In genomic region chr3:36911990-36912804, GRCh38 we compare ENCODE assay signal across 7 cellular contexts. TPM values are rescaled to one million over a fixed set of nuclear protein-coding genes. Genes with fewer than 3 reads are reported as not detected.
DNase-seq lines count a peak whose midpoint lies in the region; ATAC-seq, FAIRE-seq and TF ChIP-seq lines count a peak whose summit lies in the region.

No MANE protein-coding gene starts in this region.

- peak overlapping the region in 1 of 4 donors; percentile 15 for H3K4me3 ChIP-seq in transverse colon
- H3K4me3 ChIP-seq in suprapubic skin: no peak overlapping the region

- no peaks in the 10 kb centered on the region for H3K36me3 Mint-ChIP-seq in activated CD4-positive, alpha-beta T cell treated with anti-CD3 and anti-CD28 coated beads, Interleukin-2, amount 10 ng/mL, durations not matched to agents 24 days and 14 days (ENCODE audit: low read depth)

- FAIRE-seq in GM12891 (lab: Jason Lieb, UNC) (peak; percentile 92), HTR-8/SVneo (lab: Jason Lieb, UNC) (no peak)

- TF ChIP-seq CTCF in transverse colon (IDR thresholded peaks at IDR 0.05) (peak in 1 of 5 experiments; percentile 21), suprapubic skin (IDR thresholded peaks at IDR 0.05) (no peak)

- peak overlapping the region; percentile 71 for H3K27ac Mint-ChIP-seq in activated CD4-positive, alpha-beta T cell treated with anti-CD3 and anti-CD28 coated beads, Interleukin-2, amount 10 ng/mL, durations not matched to agents 24 days and 14 days

- H3K27ac ChIP-seq in transverse colon (peak overlapping the region; percentile 70 to 75 (median 72)), suprapubic skin (no peak overlapping the region)

- intact Hi-C loops in activated CD4-positive, alpha-beta T cell treated with anti-CD3 and anti-CD28 coated beads, Interleukin-2, amount 10 ng/mL, durations not matched to agents 24 days and 14 days (cut with micrococcal nuclease): loop anchor here (1.0 to 2.0 kb wide), 3 partner anchors 33 to 81 kb away; partner anchors contain the start of genes EPM2AIP1, MLH1 and TRANK1
- intact Hi-C loops in Right ventricle myocardium superior (cut with DNase I) (no loop called here), transverse colon (cut with DNase I; ENCODE audit: low total_unique reads) (no loop called here)

- in situ Hi-C loops in transverse colon (cut with MboI; ENCODE audit: low pct_ligation_motif_present in 1 of 4, low pct_unique_long_range_greater_than_20kb in 1 of 4, low sequenced_read_pairs in 3 of 4): no loop called here

- H3K4me1 Mint-ChIP-seq in activated CD4-positive, alpha-beta T cell treated with anti-CD3 and anti-CD28 coated beads, Interleukin-2, amount 10 ng/mL, durations not matched to agents 24 days and 14 days: peaks cover 38% of the 10 kb centered on the region

- ATAC-seq in GM21526 (IDR thresholded peaks at IDR 0.05; ENCODE audit: low FRiP score, unreplicated experiment) (peak; percentile 96), Right ventricle myocardium superior (ENCODE audit: poor library complexity) (peak; percentile 33)

- no peaks in the 10 kb centered on the region for H3K9me3 Mint-ChIP-seq in activated CD4-positive, alpha-beta T cell treated with anti-CD3 and anti-CD28 coated beads, Interleukin-2, amount 10 ng/mL, durations not matched to agents 24 days and 14 days

- 20 to 31% methylated on average over 2 to 4 of the region's 4 CpGs for WGBS in transverse colon (ENCODE audit: low coverage in 1 of 2), 2 donors
- WGBS in suprapubic skin: 39% methylated on average over 4 of the region's 4 CpGs

- no peak for TF ChIP-seq EP300 in transverse colon (IDR thresholded peaks at IDR 0.05; ENCODE audit: low read depth)
- no peak for TF ChIP-seq EP300 in suprapubic skin (IDR thresholded peaks at IDR 0.05)

- peaks cover 0 to 29% (median 23%) of the 10 kb centered on the region in 4 donors for H3K4me1 ChIP-seq in transverse colon
- H3K4me1 ChIP-seq in suprapubic skin: peaks cover 24% of the 10 kb centered on the region

- no peaks in the 10 kb centered on the region for H3K27me3 Mint-ChIP-seq in activated CD4-positive, alpha-beta T cell treated with anti-CD3 and anti-CD28 coated beads, Interleukin-2, amount 10 ng/mL, durations not matched to agents 24 days and 14 days

- H3K4me3 Mint-ChIP-seq in activated CD4-positive, alpha-beta T cell treated with anti-CD3 and anti-CD28 coated beads, Interleukin-2, amount 10 ng/mL, durations not matched to agents 24 days and 14 days: peak overlapping the region; percentile 66

- no peaks in the 10 kb centered on the region for H3K9me3 ChIP-seq in transverse colon
- no peaks in the 10 kb centered on the region for H3K9me3 ChIP-seq in suprapubic skin

- H3K36me3 ChIP-seq in transverse colon: no peaks in the 10 kb centered on the region
- no peaks in the 10 kb centered on the region for H3K36me3 ChIP-seq in suprapubic skin

- H3K27me3 ChIP-seq in transverse colon (no peaks in the 10 kb centered on the region), suprapubic skin (no peaks in the 10 kb centered on the region)

- peak; percentile 48 for DNase-seq in GM12891 (ENCODE audit: insufficient read length, low spot score)
- DNase-seq in HTR-8/SVneo (ENCODE audit: insufficient read length, low spot score): peak; percentile 54
- DNase-seq in activated CD4-positive, alpha-beta T cell treated with anti-CD3 and anti-CD28 coated beads, Interleukin-2, amount 10 ng/mL, durations not matched to agents 24 days and 14 days: peak; percentile 85
- no peak for DNase-seq in Right ventricle myocardium superior
- no peak for DNase-seq in transverse colon
- no peak for DNase-seq in suprapubic skin (ENCODE audit: low spot score in 2 of 2)

- no peak for TF ChIP-seq POLR2A in GM12891 (IDR thresholded peaks at IDR 0.05; ENCODE audit: low read depth, low read length)
- TF ChIP-seq POLR2A in transverse colon (IDR thresholded peaks at IDR 0.05): no peak
- no peak for TF ChIP-seq POLR2A in suprapubic skin (IDR thresholded peaks at IDR 0.05)

TF ChIP-seq in GM12891, 5 proteins besides CTCF, POLR2A, EP300 and RAD21:
- no peak for TF ChIP-seq POLR2AphosphoS5 (IDR thresholded peaks at IDR 0.05; ENCODE audit: low read depth, low read length)
- no peak for TF ChIP-seq SPI1 (IDR thresholded peaks at IDR 0.05; ENCODE audit: low read depth, low read length)
- TF ChIP-seq PAX5 (IDR thresholded peaks at IDR 0.05; ENCODE audit: insufficient read depth, low read length, severe bottlenecking): peak; percentile 50
- no peak for TF ChIP-seq TAF1 (IDR thresholded peaks at IDR 0.05; ENCODE audit: low read depth, low read length)
- TF ChIP-seq POU2F2 (IDR thresholded peaks at IDR 0.05; ENCODE audit: low read depth, low read length): peak; percentile 99

RNA-seq across cellular contexts. Expression of gene TRANK1, which starts 32.7 kb away (rescaled TPM):
- 3.1 TPM for polyA plus RNA-seq in GM12891 (2012; ENCODE audit: low read depth, missing spikeins)
- total RNA-seq in activated CD4-positive, alpha-beta T cell treated with anti-CD3 and anti-CD28 coated beads, Interleukin-2, amount 10 ng/mL, durations not matched to agents 24 days and 14 days: 2.1 and 2.3 TPM in 2 replicates
- total RNA-seq in Right ventricle myocardium superior (3.4 TPM), transverse colon (100 to 1,000 TPM in 3 of 4 donors, 10 to 100 TPM in 1; 91.5 to 179 (median 116) TPM), suprapubic skin (1 to 10 TPM; 2.5 to 4.8 (median 3.7) TPM)

Comparison
In these comparisons a context has a peak if more than half of its experiments do, and no peak if none do; other contexts are left out.
1. DNase-seq: peak in GM12891 (single experiment), HTR-8/SVneo (single experiment) and activated CD4-positive, alpha-beta T cell treated with anti-CD3 and anti-CD28 coated beads, Interleukin-2, amount 10 ng/mL, durations not matched to agents 24 days and 14 days (single experiment); none in Right ventricle myocardium superior (single experiment), transverse colon (single experiment) and suprapubic skin (0 of 2).
2. RNA of gene TRANK1, which starts 32.7 kb away (total RNA-seq): 91.5 to 179 TPM in transverse colon; 2.5 to 4.8 TPM in suprapubic skin, 3.4 TPM in Right ventricle myocardium superior (single experiment) and 2.1 to 2.3 TPM in activated CD4-positive, alpha-beta T cell treated with anti-CD3 and anti-CD28 coated beads, Interleukin-2, amount 10 ng/mL, durations not matched to agents 24 days and 14 days; every median in the first group is over 10 times any median in the second.